23 cellular contexts compared by ENCODE assay signal in genomic region chr6:98636941-98637340, GRCh38.
A peak's percentile ranks its signal among the peaks of the same experiment; 100 is the strongest.
DNase-seq lines count a peak whose midpoint lies in the region; ATAC-seq and TF ChIP-seq lines count a peak whose summit lies in the region.
"Had no signal": no experiment of that assay in that cellular context is flagged by ENCODE, and none has a peak within 500 bp of the region (broad histone marks: within the 10 kb centered on the region; RNA-seq: fewer than 3 reads in every experiment).

No MANE protein-coding gene starts in this region.

- BruUV-seq in A673 (replicated peaks; lab: Mats Ljungman, UMichigan), result no TSS peak

- no peak overlapping the region for H3K4me3 ChIP-seq in A673 (ENCODE audit: low read depth, low read length, poor library complexity, severe bottlenecking)
- H3K4me3 ChIP-seq in H7 (ENCODE audit: insufficient read depth, low read depth, low read length), result no peak overlapping the region
- H3K4me3 ChIP-seq: body of pancreas, colonic mucosa, left ventricle myocardium inferior, thyroid gland had no signal

- POLR2A ChIA-PET in A673 (lab: Charles Lee; ENCODE audit: low non-redundant PET), result no interaction called here

- CTCF ChIA-PET in A673 (lab: Charles Lee), result no interaction called here

- H3K4me1 ChIP-seq in A673 (ENCODE audit: insufficient read depth, low read length, poor library complexity, severe bottlenecking), result peaks cover 6% of the 10 kb centered on the region
- H3K4me1 ChIP-seq: body of pancreas, colonic mucosa, left ventricle myocardium inferior, thyroid gland had no signal

- H3K9me3 ChIP-seq in A673 (ENCODE audit: low read depth, low read length, poor library complexity, severe bottlenecking), result no peaks in the 10 kb centered on the region
- H3K9me3 ChIP-seq: body of pancreas, colonic mucosa, left ventricle myocardium inferior, thyroid gland had no signal

- H3K27ac ChIP-seq in A673 (ENCODE audit: low read depth, low read length, poor library complexity, severe bottlenecking), result no peak overlapping the region
- H3K27ac ChIP-seq: body of pancreas, colonic mucosa, left ventricle myocardium inferior, thyroid gland had no signal

- intact Hi-C loops in A673 (cut with micrococcal nuclease; ENCODE audit: unreplicated experiment), result no loop called here

- DNase-seq in A673 (ENCODE audit: low spot score), result peak; percentile 29
- peak; percentile 2 for DNase-seq in H7
- peak; percentile 79 for DNase-seq in NCI-H345 (lab: John Stamatoyannopoulos, UW)
- DNase-seq in globus pallidus (ENCODE audit: low spot score), result peak; percentile 67
- DNase-seq in GM19238 (ENCODE audit: insufficient read length, low spot score), result no peak
- no peak for DNase-seq in DMS79 (lab: John Stamatoyannopoulos, UW)
- no peak for DNase-seq in HuH-7 (ENCODE audit: low spot score)
- DNase-seq: activated CD4-positive, alpha-beta T cell treated with anti-CD3 and anti-CD28 coated beads, Interleukin-2, amount 10 ng/mL, durations not matched to agents 24 days and 14 days; activated naive CD8-positive, alpha-beta T cell treated with anti-CD3 and anti-CD28 coated beads, Interleukin-2, amount 10 ng/mL, durations not matched to agents 7 days and 5 days; body of pancreas; colonic mucosa; glutamatergic neuron; GOT3; Kasumi-1; left ventricle myocardium inferior; midbrain; NCI-H187 treated with DMSO at 0.1 percent for 48 hours; NCI-H510A treated with DMSO at 0.1 percent for 48 hours; stimulated activated CD4-positive, alpha-beta T cell treated with anti-CD3 and anti-CD28 coated beads, Interleukin-2, amount 100 ng/mL, for 24 hours; stimulated activated naive CD4-positive, alpha-beta T cell; thyroid gland had no signal

- H3K27me3 ChIP-seq in A673 (replicated peaks; ENCODE audit: insufficient read depth, low read depth, low read length, poor library complexity) (no peaks in the 10 kb centered on the region), H7 (ENCODE audit: control insufficient read depth, insufficient read depth, low read length) (no peaks in the 10 kb centered on the region)
- H3K27me3 ChIP-seq: body of pancreas, colonic mucosa, thyroid gland had no signal

- TF ChIP-seq CTCF in A673 (conservative IDR thresholded peaks at IDR 0.05; ENCODE audit: low read depth, low read length), result no peak

- no peak for ATAC-seq in GM21515 (IDR thresholded peaks at IDR 0.05; ENCODE audit: unreplicated experiment)
- ATAC-seq: activated T-helper 17 cell treated with anti-CD3 and anti-CD28 coated beads, Interleukin-2, amount 50 U/mL, for 72 hours; body of pancreas had no signal

- H3K36me3 ChIP-seq in A673 (ENCODE audit: insufficient read depth, low read length, poor library complexity, severe bottlenecking) (no peaks in the 10 kb centered on the region), H7 (replicated peaks; ENCODE audit: control insufficient read depth, insufficient read depth, low read length) (no peaks in the 10 kb centered on the region)
- H3K36me3 ChIP-seq: colonic mucosa, left ventricle myocardium inferior, thyroid gland had no signal

Comparison
In these comparisons a context has a peak if more than half of its experiments do, and no peak if none do; other contexts are left out.
1. DNase-seq: peak in A673 (single experiment), H7 (single experiment), NCI-H345 (single experiment) and globus pallidus (single experiment); none in GM19238 (single experiment), DMS79 (single experiment) and HuH-7 (single experiment).